Comparison of ENCODE assay signal across 1 cellular context in genomic region chr7:100428967-100429636, GRCh38.
TF ChIP-seq lines count a peak whose summit lies in the region.

No MANE protein-coding gene starts in this region.

TF ChIP-seq in WTC11, 78 proteins besides CTCF, POLR2A, EP300 and RAD21 (continued from another document):
- TF ChIP-seq E2F1 (CRISPR knock-in tag; IDR thresholded peaks at IDR 0.05): peak; percentile 80; the same call in 1 of the 2 replicates
- 0 out of 2 replicates have a peak, but pooled peaks have one; percentile 15 for TF ChIP-seq ZNF232 (CRISPR knock-in tag; IDR thresholded peaks at IDR 0.05)
- no peak for TF ChIP-seq ZSCAN18 (CRISPR knock-in tag; IDR thresholded peaks at IDR 0.05)
- no peak for TF ChIP-seq IRF1 (CRISPR knock-in tag; IDR thresholded peaks at IDR 0.05)
- TF ChIP-seq MLX (CRISPR knock-in tag; IDR thresholded peaks at IDR 0.05): no peak
- TF ChIP-seq USF1 (CRISPR knock-in tag; IDR thresholded peaks at IDR 0.05): peak; percentile 92
- TF ChIP-seq EMX1 (CRISPR knock-in tag; IDR thresholded peaks at IDR 0.05): no peak
- no peak for TF ChIP-seq SOX15 (CRISPR knock-in tag; IDR thresholded peaks at IDR 0.05)
- TF ChIP-seq PREB (CRISPR knock-in tag; IDR thresholded peaks at IDR 0.05; ENCODE audit: borderline replicate concordance): no peak
- peak; percentile 23 for TF ChIP-seq ETV6 (CRISPR knock-in tag; IDR thresholded peaks at IDR 0.05)
- no peak for TF ChIP-seq NFYB (CRISPR knock-in tag; conservative IDR thresholded peaks at IDR 0.05; ENCODE audit: low read depth)
- TF ChIP-seq ZNF138 (CRISPR knock-in tag; conservative IDR thresholded peaks at IDR 0.05): no peak
- no peak for TF ChIP-seq IRF2 (CRISPR knock-in tag; IDR thresholded peaks at IDR 0.05; ENCODE audit: borderline replicate concordance, low read depth)
- no peak for TF ChIP-seq ARID4B (CRISPR knock-in tag; IDR thresholded peaks at IDR 0.05; ENCODE audit: borderline replicate concordance)
- peak; percentile 12; the same call in 1 of the 2 replicates for TF ChIP-seq NFE2L1 (CRISPR knock-in tag; IDR thresholded peaks at IDR 0.05)
- TF ChIP-seq GABPB1 (CRISPR knock-in tag; IDR thresholded peaks at IDR 0.05): peak; percentile 80
- peak; percentile 80; the same call in 1 of the 2 replicates for TF ChIP-seq ZNF281 (CRISPR knock-in tag; IDR thresholded peaks at IDR 0.05)
- TF ChIP-seq ZMAT4 (CRISPR knock-in tag; IDR thresholded peaks at IDR 0.05): peak; percentile 24; the same call in 1 of the 2 replicates
- TF ChIP-seq TEAD4 (CRISPR knock-in tag; IDR thresholded peaks at IDR 0.05): no peak
- no peak for TF ChIP-seq JUN (CRISPR knock-in tag; IDR thresholded peaks at IDR 0.05)
- 0 out of 2 replicates have a peak, but pooled peaks have one; percentile 52 for TF ChIP-seq ELF4 (CRISPR knock-in tag; IDR thresholded peaks at IDR 0.05; ENCODE audit: low read depth)
- peak; percentile 70; the same call in 1 of the 2 replicates for TF ChIP-seq ZNF416 (CRISPR knock-in tag; IDR thresholded peaks at IDR 0.05)
- TF ChIP-seq E2F4 (CRISPR knock-in tag; IDR thresholded peaks at IDR 0.05; ENCODE audit: borderline replicate concordance, low read depth): no peak
- TF ChIP-seq FOXK1 (CRISPR knock-in tag; IDR thresholded peaks at IDR 0.05): peak; percentile 89; the same call in 1 of the 2 replicates
- TF ChIP-seq ATF1 (CRISPR knock-in tag; IDR thresholded peaks at IDR 0.05): no peak
- TF ChIP-seq SMAD3 (CRISPR knock-in tag; IDR thresholded peaks at IDR 0.05; ENCODE audit: borderline replicate concordance): peak; percentile 84
- peak; percentile 89 for TF ChIP-seq USF2 (CRISPR knock-in tag; IDR thresholded peaks at IDR 0.05)
- TF ChIP-seq MYBL2 (CRISPR knock-in tag; IDR thresholded peaks at IDR 0.05): peak; percentile 86
- no peak for TF ChIP-seq ZNF263 (CRISPR knock-in tag; IDR thresholded peaks at IDR 0.05; ENCODE audit: low read depth)
- peak; percentile 20; the same call in 1 of the 2 replicates for TF ChIP-seq TEAD1 (CRISPR knock-in tag; IDR thresholded peaks at IDR 0.05)
- no peak for TF ChIP-seq ZNF317 (CRISPR knock-in tag; IDR thresholded peaks at IDR 0.05; ENCODE audit: borderline replicate concordance, low read depth)
- no peak for TF ChIP-seq FOXJ3 (CRISPR knock-in tag; IDR thresholded peaks at IDR 0.05; ENCODE audit: borderline replicate concordance)
- TF ChIP-seq PRDM15 (CRISPR knock-in tag; IDR thresholded peaks at IDR 0.05): no peak
